In genomic region chr1:10509823-10510509, GRCh38 we compare ENCODE assay signal across 10 cellular contexts. TPM values are rescaled to one million over a fixed set of nuclear protein-coding genes. Genes with fewer than 3 reads are reported as not detected.
A peak's percentile ranks its signal among the peaks of the same experiment; 100 is the strongest.
DNase-seq lines count a peak whose midpoint lies in the region; ATAC-seq and TF ChIP-seq lines count a peak whose summit lies in the region.
"Had no signal": no experiment of that assay in that cellular context is flagged by ENCODE, and none has a peak within 500 bp of the region (broad histone marks: within the 10 kb centered on the region; RNA-seq: fewer than 3 reads in every experiment).

No MANE protein-coding gene starts in this region.

- no peaks in the 10 kb centered on the region for H3K9me3 ChIP-seq in CD8-positive, alpha-beta T cell (ENCODE audit: low read length)
- H3K9me3 ChIP-seq in Karpas-422 (ENCODE audit: low read length) (no peaks in the 10 kb centered on the region), ovary (no peaks in the 10 kb centered on the region)

- no peak for TF ChIP-seq EP300 in ovary (IDR thresholded peaks at IDR 0.05)

- H3K27me3 ChIP-seq in CD8-positive, alpha-beta T cell (ENCODE audit: insufficient read depth, low read length), result no peaks in the 10 kb centered on the region
- no peaks in the 10 kb centered on the region for H3K27me3 ChIP-seq in Karpas-422 (ENCODE audit: low read length)
- H3K27me3 ChIP-seq in ovary, result no peaks in the 10 kb centered on the region

- intact Hi-C loops in CD8-positive, alpha-beta T cell (cut with DNase I, micrococcal nuclease), result loop anchor here (2.0 to 5.0 kb wide), 4 partner anchors 15 to 433 kb away; no protein-coding TSS in a partner anchor
- intact Hi-C loops in ovary (cut with DNase I), result loop anchor here (5.0 kb wide), 2 partner anchors 357 to 432 kb away; no protein-coding TSS in a partner anchor

- H3K4me2 ChIP-seq in Karpas-422 (ENCODE audit: low read depth, low read length, poor library complexity, severe bottlenecking), result no peak overlapping the region

- no peak for TF ChIP-seq CTCF in CD8-positive, alpha-beta T cell (IDR thresholded peaks at IDR 0.05)
- TF ChIP-seq CTCF in brain (conservative IDR thresholded peaks at IDR 0.05), result no peak
- TF ChIP-seq CTCF in ovary (IDR thresholded peaks at IDR 0.05), result no peak

- no peaks in the 10 kb centered on the region for H3K9me3 Mint-ChIP-seq in CD8-positive, alpha-beta T cell
- H3K9me3 Mint-ChIP-seq in brain, result no peaks in the 10 kb centered on the region
- no peaks in the 10 kb centered on the region for H3K9me3 Mint-ChIP-seq in natural killer cell treated with Interleukin-12 subunit alpha and Interleukin-12 subunit beta and Interleukin-15 and Interleukin-18, amount 100 ng/mL, for 72 hours
- H3K9me3 Mint-ChIP-seq: H9 had no signal

- H3K9me2 ChIP-seq in Karpas-422 (replicated peaks; ENCODE audit: insufficient read depth, low read length), result no peaks in the 10 kb centered on the region

- POLR2A ChIA-PET in CD8-positive, alpha-beta T cell (lab: Charles Lee), result interaction anchor here (1.4 to 1.6 kb wide), 2 partner anchors 14 to 15 kb away, joined by 4 to 6 read pairs; no protein-coding TSS in a partner anchor

- 85 to 86% (median 86%) methylated on average over 6 of the region's 6 CpGs for WGBS in ovary, 3 donors

- peak overlapping the region; percentile 43 for H3K27ac ChIP-seq in CD8-positive, alpha-beta T cell (ENCODE audit: low read depth, low read length)
- H3K27ac ChIP-seq in Karpas-422 (ENCODE audit: low read length) (no peak overlapping the region), ovary (no peak overlapping the region)

- peaks cover 81% of the 10 kb centered on the region for H3K79me2 ChIP-seq in Karpas-422 (ENCODE audit: low read length)

- DNase-seq in CD8-positive, alpha-beta T cell, result no peak
- DNase-seq in NCI-H2227 treated with DMSO at 0.1 percent for 48 hours (lab: John Stamatoyannopoulos, UW), result peak; percentile 93
- no peak for DNase-seq in natural killer cell treated with Interleukin-12 subunit alpha and Interleukin-12 subunit beta and Interleukin-15 and Interleukin-18, amount 100 ng/mL, for 72 hours (ENCODE audit: low spot score)
- DNase-seq in Karpas-422, result no peak
- DNase-seq in NCI-H510A treated with DMSO at 0.1 percent for 48 hours (lab: John Stamatoyannopoulos, UW), result no peak
- no peak for DNase-seq in germinal center (ENCODE audit: low spot score)
- DNase-seq in ovary, result no peak
- DNase-seq: H9, NCI-H2029 treated with DMSO at 0.1 percent for 48 hours had no signal

- H4K20me1 ChIP-seq in Karpas-422 (ENCODE audit: insufficient read depth, low read depth, low read length), result peaks cover 14% of the 10 kb centered on the region

- H3K4me1 ChIP-seq in CD8-positive, alpha-beta T cell (ENCODE audit: insufficient read depth, low read length), result peaks cover 62% of the 10 kb centered on the region
- H3K4me1 ChIP-seq in Karpas-422 (ENCODE audit: low read length) (peaks cover 6% of the 10 kb centered on the region), ovary (ENCODE audit: insufficient read depth) (peaks cover 2% of the 10 kb centered on the region)

- peaks cover 66% of the 10 kb centered on the region for H3K4me1 Mint-ChIP-seq in CD8-positive, alpha-beta T cell (ENCODE audit: low read depth)
- H3K4me1 Mint-ChIP-seq in brain, result peaks cover 83% of the 10 kb centered on the region
- peaks cover 54 to 59% of the 10 kb centered on the region in 2 donors for H3K4me1 Mint-ChIP-seq in natural killer cell treated with Interleukin-12 subunit alpha and Interleukin-12 subunit beta and Interleukin-15 and Interleukin-18, amount 100 ng/mL, for 72 hours (ENCODE audit: low read depth in 2 of 2)

- H3K4me3 Mint-ChIP-seq in CD8-positive, alpha-beta T cell, result peak overlapping the region; percentile 79
- peak overlapping the region in 2 of 5 experiments; percentile 17 to 30 for H3K4me3 Mint-ChIP-seq in brain
- peak overlapping the region; percentile 73 for H3K4me3 Mint-ChIP-seq in natural killer cell treated with Interleukin-12 subunit alpha and Interleukin-12 subunit beta and Interleukin-15 and Interleukin-18, amount 100 ng/mL, for 72 hours
- H3K4me3 Mint-ChIP-seq: H9 had no signal

- H3K36me3 ChIP-seq in CD8-positive, alpha-beta T cell (ENCODE audit: insufficient read depth, low read length), result no peaks in the 10 kb centered on the region
- H3K36me3 ChIP-seq in Karpas-422 (ENCODE audit: insufficient read depth, low read length) (no peaks in the 10 kb centered on the region), ovary (no peaks in the 10 kb centered on the region)

- H3K9ac ChIP-seq in Karpas-422 (ENCODE audit: low read length), result no peak overlapping the region

- CTCF ChIA-PET in CD8-positive, alpha-beta T cell (lab: Charles Lee), result interaction anchor here (1.4 to 9.7 kb wide), 6 partner anchors 8 to 432 kb away, joined by 3 to 135 read pairs (median 6); partner anchors contain the start of gene CENPS

- no peaks in the 10 kb centered on the region for H3K27me3 Mint-ChIP-seq in CD8-positive, alpha-beta T cell (ENCODE audit: low read depth)
- H3K27me3 Mint-ChIP-seq in brain, result peaks cover 4% of the 10 kb centered on the region
- H3K27me3 Mint-ChIP-seq in natural killer cell treated with Interleukin-12 subunit alpha and Interleukin-12 subunit beta and Interleukin-15 and Interleukin-18, amount 100 ng/mL, for 72 hours, result no peaks in the 10 kb centered on the region

- peaks cover 2% of the 10 kb centered on the region for H3K36me3 Mint-ChIP-seq in CD8-positive, alpha-beta T cell
- no peaks in the 10 kb centered on the region for H3K36me3 Mint-ChIP-seq in brain
- H3K36me3 Mint-ChIP-seq in natural killer cell treated with Interleukin-12 subunit alpha and Interleukin-12 subunit beta and Interleukin-15 and Interleukin-18, amount 100 ng/mL, for 72 hours, result no peaks in the 10 kb centered on the region

- no peak overlapping the region for H2AFZ ChIP-seq in Karpas-422 (ENCODE audit: low read length)

- TF ChIP-seq POLR2A in ovary (IDR thresholded peaks at IDR 0.05), result no peak

- no peak for ATAC-seq in CD8-positive, alpha-beta T cell
- ATAC-seq in natural killer cell treated with Interleukin-12 subunit alpha and Interleukin-12 subunit beta and Interleukin-15 and Interleukin-18, amount 100 ng/mL, for 72 hours, result no peak

- peak overlapping the region; percentile 94 for H3K27ac Mint-ChIP-seq in CD8-positive, alpha-beta T cell
- peak overlapping the region in 3 of 5 experiments; percentile 57 to 79 (median 66) for H3K27ac Mint-ChIP-seq in brain
- peak overlapping the region; percentile 92 to 93 for H3K27ac Mint-ChIP-seq in natural killer cell treated with Interleukin-12 subunit alpha and Interleukin-12 subunit beta and Interleukin-15 and Interleukin-18, amount 100 ng/mL, for 72 hours

- H3K4me3 ChIP-seq in CD8-positive, alpha-beta T cell (ENCODE audit: low read depth, low read length), result peak overlapping the region; percentile 2
- H3K4me3 ChIP-seq in Karpas-422 (ENCODE audit: low read length) (no peak overlapping the region), ovary (no peak overlapping the region)

RNA-seq across cellular contexts. Expression of gene PEX14, which starts 35.2 kb away (rescaled TPM):
- total RNA-seq in CD8-positive, alpha-beta T cell, result 10 to 100 TPM; 13.5 to 14.2 TPM
- 37.1 TPM for polyA plus RNA-seq in brain (ENCODE audit: insufficient read depth, low read depth, low replicate concordance)
- 10 to 100 TPM; 20.7 to 23.7 TPM for total RNA-seq in natural killer cell treated with Interleukin-12 subunit alpha and Interleukin-12 subunit beta and Interleukin-15 and Interleukin-18, amount 100 ng/mL, for 72 hours
- total RNA-seq in Karpas-422 (2014; rRNA removed; shearing (Covaris generic); ENCODE audit: low replicate concordance), result 9.1 and 11.0 TPM in 2 replicates
- 10 to 100 TPM in 6 of 7 donors, 1 to 10 TPM in 1; 7.5 to 22.9 (median 16.7) TPM for total RNA-seq in ovary
- polyA plus RNA-seq in ovary, result 10 to 100 TPM in 1 of 2 donors, 1 to 10 TPM in 1; 3.3 to 19.6 TPM

RNA-seq across cellular contexts. Expression of gene DFFA, which starts 37.6 kb away (rescaled TPM):
- 10 to 100 TPM in 1 of 2 experiments, 1 to 10 TPM in 1; 10.0 to 10.4 TPM for total RNA-seq in CD8-positive, alpha-beta T cell
- polyA plus RNA-seq in brain (ENCODE audit: insufficient read depth, low read depth, low replicate concordance) (31.8 TPM), ovary (10 to 100 TPM; 17.7 to 36.7 TPM)
- 10 to 100 TPM; 40.0 to 59.4 TPM for total RNA-seq in natural killer cell treated with Interleukin-12 subunit alpha and Interleukin-12 subunit beta and Interleukin-15 and Interleukin-18, amount 100 ng/mL, for 72 hours
- total RNA-seq in Karpas-422 (2014; rRNA removed; shearing (Covaris generic); ENCODE audit: low replicate concordance), result 42.9 and 61.9 TPM in 2 replicates
- 10 to 100 TPM; 14.8 to 37.4 (median 33.0) TPM for total RNA-seq in ovary
